In the genomic region with DNA sequence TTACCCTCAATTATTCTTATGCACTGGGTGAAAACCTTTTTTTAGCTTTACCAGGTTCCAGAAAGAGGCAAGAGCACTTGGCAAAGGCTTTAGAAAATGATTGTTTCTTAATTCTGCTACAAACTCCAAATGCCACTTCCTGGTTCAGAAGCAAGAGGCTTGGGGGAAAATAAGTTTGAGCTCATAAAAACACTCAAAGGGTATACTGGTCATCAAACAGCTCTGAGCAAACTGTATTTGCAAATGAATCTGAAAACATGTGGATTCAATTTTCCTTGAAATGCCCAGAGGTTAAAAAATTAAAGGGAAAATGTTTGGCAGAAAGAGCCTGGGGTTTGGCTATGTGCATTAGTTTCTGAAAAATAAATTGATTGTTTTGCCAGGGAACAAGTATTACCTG, we compare ENCODE assay signal across 17 cellular contexts.
DNase-seq lines count a peak whose midpoint lies in the region; ATAC-seq and TF ChIP-seq lines count a peak whose summit lies in the region.
"Had no signal": no experiment of that assay in that cellular context is flagged by ENCODE, and none has a peak within 500 bp of the region (broad histone marks: within the 10 kb centered on the region; RNA-seq: fewer than 3 reads in every experiment).

No MANE protein-coding gene starts in this region.

- H3K27ac Mint-ChIP-seq in H9, result no peak overlapping the region
- H3K27ac Mint-ChIP-seq: activated naive CD8-positive, alpha-beta T cell; activated T-cell treated with anti-CD3 and anti-CD28 coated beads, Interleukin-2, amount 50 U/mL, for 72 hours had no signal

- CTCF ChIA-PET in BJ (lab: Yijun Ruan, JAX) (interaction anchor here (0.9 kb wide), 1 partner anchor 9 kb away, joined by 3 read pairs; no protein-coding TSS in a partner anchor), PC-3 (lab: Charles Lee) (no interaction called here)

- no peak overlapping the region for H3K4ac ChIP-seq in H9 (ENCODE audit: low read depth, low read length)

- H2BK120ac ChIP-seq in H9 (ENCODE audit: low read depth, low read length, poor library complexity, severe bottlenecking), result no peak overlapping the region

- H3K27me3 Mint-ChIP-seq in H9 (ENCODE audit: low read depth), result no peaks in the 10 kb centered on the region; the same call in none of the 2 replicates

- no peaks in the 10 kb centered on the region for H3K23me2 ChIP-seq in H9 (ENCODE audit: insufficient read length, low read depth, low read length, poor library complexity, severe bottlenecking)

- no peak overlapping the region for H2BK12ac ChIP-seq in H9 (ENCODE audit: insufficient read length, low read depth, low read length)

- no peaks in the 10 kb centered on the region for H3K27me3 ChIP-seq in BJ (ENCODE audit: control insufficient read depth, insufficient read depth, low read length)
- H3K27me3 ChIP-seq in H9 (ENCODE audit: insufficient read depth, low read length), result no peaks in the 10 kb centered on the region
- H3K27me3 ChIP-seq in gastrocnemius medialis, result no peaks in the 10 kb centered on the region
- peaks cover 27% of the 10 kb centered on the region for H3K27me3 ChIP-seq in PC-3 (ENCODE audit: low read length)

- H3K23ac ChIP-seq in H9 (ENCODE audit: insufficient read length, low read depth, low read length), result no peak overlapping the region

- no peak overlapping the region for H3T11ph ChIP-seq in H9 (ENCODE audit: low read length)

- no peaks in the 10 kb centered on the region for H3K79me2 ChIP-seq in H9 (ENCODE audit: insufficient read depth, low read length)
- H3K79me2 ChIP-seq in PC-3 (ENCODE audit: low read length), result no peaks in the 10 kb centered on the region

- peaks cover 19 to 20% of the 10 kb centered on the region in 2 experiments for H3K4me1 Mint-ChIP-seq in H9

- H3K4me2 ChIP-seq in H9 (ENCODE audit: insufficient read depth, insufficient read length, low read length), result no peak overlapping the region
- no peak overlapping the region for H3K4me2 ChIP-seq in PC-3 (ENCODE audit: low read length)

- no peaks in the 10 kb centered on the region for H3K9me2 ChIP-seq in PC-3 (replicated peaks; ENCODE audit: low read length)

- no peak for TF ChIP-seq POLR2A in gastrocnemius medialis (IDR thresholded peaks at IDR 0.05)

- no peak overlapping the region for H2BK5ac ChIP-seq in H9 (ENCODE audit: insufficient read length, low read length)

- no peak overlapping the region for H2BK15ac ChIP-seq in H9 (ENCODE audit: low read depth, low read length)

- no peak overlapping the region for H2BK20ac ChIP-seq in H9 (ENCODE audit: low read depth, low read length, poor library complexity, severe bottlenecking)

- no peaks in the 10 kb centered on the region for H3K9me3 ChIP-seq in H9 (ENCODE audit: control insufficient read depth, low read depth, low read length)
- no peaks in the 10 kb centered on the region for H3K9me3 ChIP-seq in gastrocnemius medialis
- H3K9me3 ChIP-seq in PC-3 (ENCODE audit: low read length), result no peaks in the 10 kb centered on the region

- H3K4me3 Mint-ChIP-seq in H9, result no peak overlapping the region
- H3K4me3 Mint-ChIP-seq: activated naive CD8-positive, alpha-beta T cell; activated T-cell treated with anti-CD3 and anti-CD28 coated beads, Interleukin-2, amount 50 U/mL, for 72 hours had no signal

- H3K9ac ChIP-seq in H9 (ENCODE audit: extremely low read depth, insufficient read length, low read length), result no peak overlapping the region
- no peak overlapping the region for H3K9ac ChIP-seq in PC-3 (ENCODE audit: low read length)

- no peak overlapping the region for H3K18ac ChIP-seq in H9 (ENCODE audit: insufficient read length, low read depth, low read length)

- intact Hi-C loops in gastrocnemius medialis (cut with DNase I; ENCODE audit: low total_unique reads) (no loop called here), PC-3 (cut with micrococcal nuclease) (no loop called here)

- H3K4me3 ChIP-seq in BJ (ENCODE audit: low read depth, low read length) (no peak overlapping the region), gastrocnemius medialis (no peak overlapping the region), PC-3 (ENCODE audit: low read length) (no peak overlapping the region)

- POLR2A ChIA-PET in BJ (lab: Charles Lee) (no interaction called here), PC-3 (lab: Charles Lee; ENCODE audit: unreplicated experiment) (no interaction called here)

- no peak for ATAC-seq in gastrocnemius medialis
- ATAC-seq in PC-3, result no peak
- ATAC-seq in GM19455 (IDR thresholded peaks at IDR 0.05; ENCODE audit: unreplicated experiment), result no peak
- no peak for ATAC-seq in HG03039 (IDR thresholded peaks at IDR 0.05; ENCODE audit: unreplicated experiment)
- ATAC-seq in GM21447 (IDR thresholded peaks at IDR 0.05; ENCODE audit: unreplicated experiment), result no peak
- ATAC-seq: activated T-cell treated with anti-CD3 and anti-CD28 coated beads, Interleukin-2, amount 50 U/mL, for 72 hours; Panc1 had no signal

- no peaks in the 10 kb centered on the region for H3F3A ChIP-seq in PC-3 (ENCODE audit: low read length, unreplicated experiment)

- H4K5ac ChIP-seq in H9 (ENCODE audit: insufficient read length, low read depth, low read length), result no peak overlapping the region

- BruUV-seq in PC-3 (replicated peaks; lab: Mats Ljungman, UMichigan), result no TSS peak

- no peak for TF ChIP-seq CTCF in BJ (IDR thresholded peaks at IDR 0.05; ENCODE audit: insufficient read depth, low read depth, low read length)
- no peak for TF ChIP-seq CTCF in H9 (conservative IDR thresholded peaks at IDR 0.05)
- no peak for TF ChIP-seq CTCF in gastrocnemius medialis (IDR thresholded peaks at IDR 0.05 in 4 of 5, conservative IDR thresholded peaks at IDR 0.05 in 1 of 5)
- no peak for TF ChIP-seq CTCF in PC-3 (conservative IDR thresholded peaks at IDR 0.05; ENCODE audit: low read depth, low read length)

- H3K4me1 ChIP-seq in H9 (ENCODE audit: insufficient read depth, low read length), result no peaks in the 10 kb centered on the region; the same call in none of the 2 replicates
- no peaks in the 10 kb centered on the region for H3K4me1 ChIP-seq in gastrocnemius medialis
- H3K4me1 ChIP-seq in PC-3 (ENCODE audit: insufficient read depth, low read length), result peaks cover 8% of the 10 kb centered on the region; the same call in 1 of the 2 replicates

- no peaks in the 10 kb centered on the region; a peak in 1 of 5 replicates for H3K9me3 Mint-ChIP-seq in H9

- peaks cover 0 to 5% (median 0%) of the 10 kb centered on the region in 3 experiments; a peak in 1 of 7 replicates for H3K36me3 Mint-ChIP-seq in H9 (ENCODE audit: insufficient read depth in 1 of 3, low read depth in 3 of 3)
- H3K36me3 Mint-ChIP-seq: activated naive CD8-positive, alpha-beta T cell had no signal

- no peak overlapping the region for H3K56ac ChIP-seq in H9 (ENCODE audit: insufficient read length, low read depth, low read length)

- no peak overlapping the region for H4K8ac ChIP-seq in H9 (replicated peaks; ENCODE audit: insufficient read length, low read depth, low read length)

- in situ Hi-C loops in gastrocnemius medialis (cut with MboI; ENCODE audit: low sequenced_read_pairs in 4 of 4), result no loop called here

- H4K91ac ChIP-seq in H9 (ENCODE audit: insufficient read length, low read depth, low read length), result no peak overlapping the region

- H3K27ac ChIP-seq in H9 (ENCODE audit: insufficient read length, low read depth, low read length) (no peak overlapping the region), gastrocnemius medialis (peak overlapping the region in 3 of 4 donors; percentile 1 to 62 (median 29)), PC-3 (ENCODE audit: low read length) (no peak overlapping the region)
- H3K27ac ChIP-seq: C4-2B had no signal

- H3K79me1 ChIP-seq in H9 (ENCODE audit: insufficient read depth, low read depth, low read length, poor library complexity, severe bottlenecking), result no peaks in the 10 kb centered on the region

- H4K20me1 ChIP-seq in H9 (ENCODE audit: control insufficient read depth, insufficient read depth, insufficient read length) (no peaks in the 10 kb centered on the region), PC-3 (ENCODE audit: low read length) (no peaks in the 10 kb centered on the region)

- H2AK5ac ChIP-seq in H9 (ENCODE audit: insufficient read length, low read length), result no peak overlapping the region

- H3K36me3 ChIP-seq in BJ (ENCODE audit: control insufficient read depth, insufficient read depth, low read length) (no peaks in the 10 kb centered on the region), gastrocnemius medialis (no peaks in the 10 kb centered on the region), PC-3 (ENCODE audit: low read depth, low read length) (no peaks in the 10 kb centered on the region)

- H2AFZ ChIP-seq in H9 (ENCODE audit: low read length), result peak overlapping the region; percentile 52
- no peak overlapping the region for H2AFZ ChIP-seq in PC-3 (ENCODE audit: low read length)

- DNase-seq in BJ (ENCODE audit: low read depth), result peak; percentile 65
- no peak for DNase-seq in H9
- DNase-seq in fibroblast of gingiva (ENCODE audit: low read depth), result peak; percentile 89
- DNase-seq in gastrocnemius medialis, result no peak
- DNase-seq in PC-3, result no peak
- DNase-seq: activated CD4-positive, alpha-beta T cell treated with anti-CD3 and anti-CD28 coated beads, Interleukin-2, amount 50 U/mL, for 4 hours; activated T-cell treated with anti-CD3 and anti-CD28 coated beads, Interleukin-2, amount 50 U/mL, for 72 hours; DMS153; NCI-H1436; occipital lobe; stimulated activated CD4-positive, alpha-beta T cell treated with anti-CD3 and anti-CD28 coated beads, Interleukin-4, amount 100 ng/mL, for 24 hours had no signal

- H3K14ac ChIP-seq in H9 (ENCODE audit: insufficient read depth, low read length), result no peak overlapping the region

Comparison
In these comparisons a context has a peak if more than half of its experiments do, and no peak if none do; other contexts are left out.
1. DNase-seq: peak in BJ (single experiment) and fibroblast of gingiva (single experiment); none in H9 (single experiment), gastrocnemius medialis (0 of 2) and PC-3 (single experiment).
2. H3K27ac ChIP-seq: peak in gastrocnemius medialis (3 of 4); none in H9 (single experiment) and PC-3 (single experiment).